In the genomic region with DNA sequence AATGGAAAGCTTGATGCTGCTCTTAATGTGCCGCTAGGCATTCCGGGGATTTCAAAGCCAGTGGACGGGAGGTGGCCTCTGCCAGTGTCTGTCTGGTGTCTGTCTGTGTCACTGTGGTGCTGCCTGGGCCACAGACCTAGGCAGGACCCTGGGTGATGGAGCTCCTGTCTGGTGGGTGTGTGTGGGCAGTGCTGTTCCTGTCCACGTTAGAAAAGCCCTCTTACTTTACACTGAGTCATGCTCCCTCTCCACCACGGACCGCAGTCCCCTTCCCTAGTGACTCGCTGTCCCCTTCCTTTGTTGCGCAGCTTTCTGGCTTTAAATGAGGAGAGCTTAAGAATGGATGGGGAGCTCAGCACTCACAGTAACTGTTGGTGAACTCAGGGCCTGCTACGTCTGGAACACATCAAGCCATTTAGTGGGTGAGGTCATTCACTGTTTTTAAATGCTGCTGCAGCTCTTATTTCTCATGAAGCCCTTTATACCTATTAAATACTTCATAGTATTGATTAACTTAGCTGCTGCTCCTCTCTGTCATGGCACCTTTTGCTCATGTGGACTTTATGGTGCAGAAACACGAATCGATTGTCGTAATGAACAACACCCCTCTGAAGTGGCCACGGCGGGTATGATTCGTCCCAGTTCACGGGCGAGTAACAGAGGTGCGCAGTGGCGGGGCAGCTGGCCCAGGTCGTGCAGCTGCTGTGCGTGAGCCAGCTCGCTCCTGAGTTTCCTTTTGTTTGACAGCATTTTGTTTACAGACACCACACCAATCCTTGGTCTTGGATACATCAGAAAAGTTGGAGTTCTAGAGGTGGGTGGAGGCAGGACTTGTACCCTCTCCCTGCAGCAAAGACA, we compare ENCODE assay signal across 15 cellular contexts.
DNase-seq lines count a peak whose midpoint lies in the region; TF ChIP-seq lines count a peak whose summit lies in the region.
"Had no signal": no experiment of that assay in that cellular context is flagged by ENCODE, and none has a peak within 500 bp of the region (broad histone marks: within the 10 kb centered on the region; RNA-seq: fewer than 3 reads in every experiment).

No MANE protein-coding gene starts in this region.

- TF ChIP-seq CTCF in left ventricle myocardium inferior (IDR thresholded peaks at IDR 0.05; ENCODE audit: borderline replicate concordance) (no peak), GM20000 (IDR thresholded peaks at IDR 0.05; ENCODE audit: extremely low read depth, missing control alignments) (no peak)

- intact Hi-C loops in left ventricle myocardium inferior (cut with micrococcal nuclease), result no loop called here

- H3K27me3 ChIP-seq in left ventricle myocardium inferior (ENCODE audit: low read depth), result no peaks in the 10 kb centered on the region
- H3K27me3 ChIP-seq in MG63, result no peaks in the 10 kb centered on the region

- H3K9me3 ChIP-seq in left ventricle myocardium inferior (replicated peaks), result peaks cover 18% of the 10 kb centered on the region
- H3K9me3 ChIP-seq in MG63, result peaks cover 5% of the 10 kb centered on the region

- H3K4me1 ChIP-seq in left ventricle myocardium inferior, result peaks cover 24% of the 10 kb centered on the region

- H3K27ac ChIP-seq in left ventricle myocardium inferior (replicated peaks), result peak overlapping the region; percentile 35

- H3K4me3 ChIP-seq in left ventricle myocardium inferior (no peak overlapping the region), MG63 (no peak overlapping the region)

- DNase-seq in CD1c-positive myeloid dendritic cell (ENCODE audit: extremely low spot score) (peak; percentile 3), MV-4-11 (lab: John Stamatoyannopoulos, UW) (peak; percentile 24), left ventricle myocardium inferior (no peak), GM20000 (ENCODE audit: low spot score) (no peak), ureter (ENCODE audit: low spot score) (no peak), MG63 (no peak)
- DNase-seq in stimulated activated CD8-positive, alpha-beta memory T cell treated with anti-CD3 and anti-CD28 coated beads, Interleukin-4, amount 100 ng/mL, for 48 hours, result peak; percentile 39
- DNase-seq: activated naive CD4-positive, alpha-beta T cell treated with Interleukin-2 at 50 U/mL for 16 hours; CD8-positive, alpha-beta memory T cell; effector CD4-positive, alpha-beta T cell; HCEC 1CT; hypothalamus; NCI-H1092 treated with DMSO at 0.1 percent for 48 hours; stimulated activated CD4-positive, alpha-beta T cell treated with anti-CD3 and anti-CD28 coated beads, Interleukin-2, amount 100 ng/mL, for 24 hours; T1000 had no signal

- H3K36me3 ChIP-seq in left ventricle myocardium inferior (no peaks in the 10 kb centered on the region), MG63 (no peaks in the 10 kb centered on the region)

Comparison
In these comparisons a context has a peak if more than half of its experiments do, and no peak if none do; other contexts are left out.
1. DNase-seq: peak in CD1c-positive myeloid dendritic cell (single experiment), MV-4-11 (single experiment) and stimulated activated CD8-positive, alpha-beta memory T cell treated with anti-CD3 and anti-CD28 coated beads, Interleukin-4, amount 100 ng/mL, for 48 hours (single experiment); none in left ventricle myocardium inferior (single experiment), GM20000 (single experiment), ureter (single experiment) and MG63 (single experiment).